In the genomic region with DNA sequence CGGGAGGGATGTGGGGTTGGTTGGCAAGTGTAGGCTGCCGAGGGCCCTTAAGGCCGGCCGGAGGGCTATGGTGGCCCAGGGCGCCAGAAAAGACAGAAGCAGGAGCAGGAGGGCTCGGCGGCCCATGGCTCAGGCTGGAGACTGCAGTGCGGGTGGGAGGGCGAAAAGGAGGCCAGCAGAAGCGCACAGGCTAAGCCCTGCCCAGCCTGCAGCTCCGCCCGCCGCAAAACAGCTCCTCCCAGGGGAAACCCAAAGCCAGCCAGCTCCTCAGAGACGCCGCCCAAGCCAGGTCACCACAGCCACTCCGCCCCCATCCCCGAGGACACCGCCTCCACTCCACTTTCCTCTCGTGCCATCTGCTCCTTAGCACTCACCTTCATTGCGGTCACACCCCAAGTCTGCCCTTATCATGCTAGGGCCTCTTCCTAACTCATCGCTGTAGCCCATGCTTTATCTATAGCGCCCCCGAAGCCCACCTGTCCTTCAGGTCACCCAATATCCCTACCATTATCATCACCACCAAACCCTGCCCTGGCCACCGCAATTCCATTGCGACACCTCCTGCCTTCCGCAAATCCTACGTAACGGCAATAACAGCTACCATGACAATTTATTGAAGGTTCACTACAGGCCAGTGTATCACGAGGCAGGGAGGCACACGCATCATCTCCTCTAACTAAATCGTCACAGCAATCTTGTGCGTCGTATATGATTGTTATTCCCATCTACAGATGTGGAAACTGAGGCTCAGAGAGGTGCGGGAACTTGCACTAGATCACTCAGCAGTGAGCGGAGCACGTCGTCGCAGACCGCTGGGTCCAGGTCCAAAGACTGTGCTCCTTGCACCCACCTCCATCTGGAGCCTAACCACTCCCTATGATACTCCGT, we compare ENCODE assay signal across 8 cellular contexts. TPM values are rescaled to one million over a fixed set of nuclear protein-coding genes. Genes with fewer than 3 reads are reported as not detected.
DNase-seq lines count a peak whose midpoint lies in the region; TF ChIP-seq lines count a peak whose summit lies in the region.

Gene PRCP (minus strand): TSS at position 154 of the 888 bp plus-strand sequence. CDS start 28 bp downstream, at position 126.

- TF ChIP-seq POLR2A in stomach (IDR thresholded peaks at IDR 0.05): peak in 2 of 4 donors; percentile 6 to 58

- 0 to 1% (median 0%) methylated on average over 35 to 40 of the region's 40 CpGs for WGBS in stomach, 5 donors

- peak within 1 kb of the TSS; percentile 64 for H3K4me2 ChIP-seq in neural cell (ENCODE audit: low read length)

- peaks cover 20 to 50% (median 26%) of the 10 kb centered on the region in 4 donors for H3K4me1 ChIP-seq in stomach

- H3K4me3 ChIP-seq in neural cell (ENCODE audit: low read length) (peak within 1 kb of the TSS; percentile 73), stomach (peak within 1 kb of the TSS; percentile 62 to 77 (median 70))

- TF ChIP-seq EP300 in neural cell (conservative IDR thresholded peaks at IDR 0.05; ENCODE audit: poor library complexity, severe bottlenecking): no peak
- no peak for TF ChIP-seq EP300 in stomach (IDR thresholded peaks at IDR 0.05)

- H3K9me2 ChIP-seq in neural cell (ENCODE audit: insufficient read depth, low read length): no peaks in the 10 kb centered on the region

- H3K9me3 ChIP-seq in neural cell (ENCODE audit: low read length) (no peaks in the 10 kb centered on the region), stomach (no peaks in the 10 kb centered on the region)

- intact Hi-C loops in stomach (cut with DNase I; ENCODE audit: low total_unique reads): no loop called here

- TF ChIP-seq CTCF in neural cell (IDR thresholded peaks at IDR 0.05; ENCODE audit: poor library complexity, severe bottlenecking) (no peak), stomach (IDR thresholded peaks at IDR 0.05) (no peak)

- peak within 1 kb of the TSS; percentile 84 for H2AFZ ChIP-seq in neural cell (ENCODE audit: low read depth, low read length)

- H3K27me3 ChIP-seq in neural cell (ENCODE audit: insufficient read depth, low read depth, low read length): no peaks in the 10 kb centered on the region
- no peaks in the 10 kb centered on the region for H3K27me3 ChIP-seq in stomach

- peak; percentile 15 for TF ChIP-seq RAD21 in neural cell (conservative IDR thresholded peaks at IDR 0.05)

- H3F3A ChIP-seq in neural cell (ENCODE audit: insufficient read depth, low read length, poor library complexity, severe bottlenecking): no peaks in the 10 kb centered on the region

- DNase-seq in EL: peak; percentile 92
- DNase-seq in H4 (ENCODE audit: low spot score): peak; percentile 90
- DNase-seq in LoVo (ENCODE audit: low spot score): peak; percentile 94
- peak; percentile 88 to 92 for DNase-seq in SHP77 (lab: John Stamatoyannopoulos, UW)
- peak; percentile 98 for DNase-seq in activated effector memory CD4-positive, alpha-beta T cell treated with anti-CD3 and anti-CD28 coated beads, Interleukin-2, amount 50 U/mL, for 16 hours
- DNase-seq in fibroblast of the conjunctiva (ENCODE audit: low read depth): peak; percentile 71
- peak; percentile 96 for DNase-seq in stomach

- H4K20me1 ChIP-seq in neural cell (ENCODE audit: insufficient read depth): no peaks in the 10 kb centered on the region

- H3K9ac ChIP-seq in neural cell (ENCODE audit: low read length): peak within 1 kb of the TSS; percentile 70

- H3K79me2 ChIP-seq in neural cell (replicated peaks; ENCODE audit: insufficient read depth, low read length): peaks cover 10% of the 10 kb centered on the region

- no peaks in the 10 kb centered on the region for H3K36me3 ChIP-seq in neural cell (ENCODE audit: insufficient read depth, low read length)
- no peaks in the 10 kb centered on the region for H3K36me3 ChIP-seq in stomach

- H3K27ac ChIP-seq in neural cell (ENCODE audit: low read length) (peak within 1 kb of the TSS; percentile 76), stomach (peak within 1 kb of the TSS; percentile 91 to 97 (median 94))

TF ChIP-seq in neural cell, 6 proteins besides CTCF, POLR2A, EP300 and RAD21:
- peak; percentile 43 for TF ChIP-seq POLR2AphosphoS5 (IDR thresholded peaks at IDR 0.05)
- TF ChIP-seq TAF1 (IDR thresholded peaks at IDR 0.05; ENCODE audit: low read depth): no peak
- peak; percentile 9 for TF ChIP-seq REST (IDR thresholded peaks at IDR 0.05; ENCODE audit: borderline replicate concordance)
- no peak for TF ChIP-seq EZH2 (IDR thresholded peaks at IDR 0.05; ENCODE audit: borderline replicate concordance, insufficient read depth, low read length, poor library complexity, severe bottlenecking)
TF ChIP-seq in neural cell: peak in this region for 2.

RNA-seq across cellular contexts. Expression of gene PRCP, which starts in this region (rescaled TPM):
- total RNA-seq in H4 (2014; rRNA removed; shearing (Covaris generic)): 80.0 and 91.7 TPM in 2 replicates
- polyA plus RNA-seq in neural cell: 6.1 and 13.3 TPM in 2 replicates
- 9.4 and 9.5 TPM in 2 replicates for polyA minus RNA-seq in neural cell
- 10 to 100 TPM in 4 of 5 donors, 1 to 10 TPM in 1; 6.4 to 70.1 (median 33.8) TPM for total RNA-seq in stomach
- polyA plus RNA-seq in stomach: 10 to 100 TPM; 16.9 to 38.8 (median 25.5) TPM

Comparison
In these comparisons a context has a peak if more than half of its experiments do, and no peak if none do; other contexts are left out.
1. Peak in every context shown above with its lines: DNase-seq, H3K4me3 ChIP-seq and H3K27ac ChIP-seq.